ENCODE assay signal across 17 cellular contexts in genomic region chr15:36591534-36592411, GRCh38. TPM values are rescaled to one million over a fixed set of nuclear protein-coding genes. Genes with fewer than 3 reads are reported as not detected.
DNase-seq lines count a peak whose midpoint lies in the region; ATAC-seq and TF ChIP-seq lines count a peak whose summit lies in the region.
"Had no signal": no experiment of that assay in that cellular context is flagged by ENCODE, and none has a peak within 500 bp of the region (broad histone marks: within the 10 kb centered on the region; RNA-seq: fewer than 3 reads in every experiment).

No MANE protein-coding gene starts in this region.

- DNase-seq in cardiac muscle cell (ENCODE audit: low read depth in 1 of 2, low spot score in 1 of 2) (peak in 1 of 2 donors; percentile 29), Right ventricle myocardium superior (no peak), RPMI7951 (ENCODE audit: low read depth) (peak; percentile 53), epithelial cell of prostate (ENCODE audit: low read depth, low spot score) (no peak), uterus (peak; percentile 30 to 33), GM19240 (ENCODE audit: insufficient read length, low spot score) (no peak), lower leg skin (ENCODE audit: low spot score in 2 of 2) (no peak)
- DNase-seq: activated B cell treated with CpG ODN at 0.5 μM for 24 hours; endodermal cell; hippocampal formation; NCI-H1092; NCI-H524; SIG-M5; stimulated activated CD4-positive, alpha-beta T cell treated with anti-CD3 and anti-CD28 coated beads, Interleukin-12 subunit alpha, Interleukin-12 subunit beta, amount 100 ng/mL, for 4 hours; trophoblast cell had no signal

- no peak for TF ChIP-seq CTCF in cardiac muscle cell (IDR thresholded peaks at IDR 0.05; ENCODE audit: low read depth, low read length)
- TF ChIP-seq CTCF in uterus (IDR thresholded peaks at IDR 0.05) = no peak
- TF ChIP-seq CTCF in lower leg skin (IDR thresholded peaks at IDR 0.05) = no peak

- ATAC-seq in Right ventricle myocardium superior (ENCODE audit: poor library complexity) (no peak), HG03280 (IDR thresholded peaks at IDR 0.05; ENCODE audit: unreplicated experiment) (no peak)

- H3K9me3 ChIP-seq in cardiac muscle cell (ENCODE audit: low read depth) (no peaks in the 10 kb centered on the region), uterus (no peaks in the 10 kb centered on the region)
- H3K9me3 ChIP-seq: neutrophil had no signal

- intact Hi-C loops in Right ventricle myocardium superior (cut with DNase I) (no loop called here), uterus (cut with DNase I; ENCODE audit: low total_unique reads) (no loop called here), lower leg skin (cut with DNase I; ENCODE audit: low total_unique reads) (no loop called here)

- 45 to 56% methylated on average over 4 of the region's 4 CpGs for WGBS in lower leg skin, 2 donors

- H3K27ac ChIP-seq in cardiac muscle cell (peak overlapping the region; percentile 84), epithelial cell of prostate (peak overlapping the region; percentile 61), uterus (peak overlapping the region; percentile 9 to 36)
- H3K27ac ChIP-seq: neutrophil had no signal

- H3K27me3 ChIP-seq in cardiac muscle cell (no peaks in the 10 kb centered on the region), uterus (no peaks in the 10 kb centered on the region)
- H3K27me3 ChIP-seq: neutrophil had no signal

- no peak for TF ChIP-seq POLR2A in uterus (IDR thresholded peaks at IDR 0.05)
- TF ChIP-seq POLR2A in lower leg skin (IDR thresholded peaks at IDR 0.05) = no peak

- H3K4me3 ChIP-seq in cardiac muscle cell = no peak overlapping the region
- H3K4me3 ChIP-seq in uterus = no peak overlapping the region
- no peak overlapping the region for H3K4me3 ChIP-seq in lower leg skin (ENCODE audit: low read depth, poor library complexity, severe bottlenecking)

- H3K4me1 ChIP-seq in cardiac muscle cell (ENCODE audit: low read depth) (peaks cover 59% of the 10 kb centered on the region), uterus (peaks cover 0 to 6% of the 10 kb centered on the region in 2 donors)

- H3K36me3 ChIP-seq in cardiac muscle cell = no peaks in the 10 kb centered on the region
- H3K36me3 ChIP-seq in uterus = no peaks in the 10 kb centered on the region
- H3K36me3 ChIP-seq: neutrophil had no signal

RNA-seq across cellular contexts. Expression of gene CDIN1, which starts 12.3 kb away (rescaled TPM):
- total RNA-seq in cardiac muscle cell (47.5 and 77.3 TPM in 2 replicates), Right ventricle myocardium superior (187 TPM), uterus (10 to 100 TPM; 10.2 to 49.1 (median 25.2) TPM), lower leg skin (10 to 100 TPM; 10.2 to 28.0 (median 23.6) TPM)
- 71.5 and 154 TPM in 2 replicates for polyA plus RNA-seq in cardiac muscle cell
- total RNA-seq in RPMI7951 (2014; rRNA removed; shearing (Covaris generic)) = 15.0 and 22.1 TPM in 2 replicates

Comparison
In these comparisons a context has a peak if more than half of its experiments do, and no peak if none do; other contexts are left out.
1. DNase-seq: peak in RPMI7951 (single experiment) and uterus (2 of 2); none in Right ventricle myocardium superior (single experiment), epithelial cell of prostate (single experiment), GM19240 (single experiment) and lower leg skin (0 of 2).
2. H3K27ac ChIP-seq: peak in every context shown above with its lines; median percentile 84 in cardiac muscle cell; 61 in epithelial cell of prostate; 22 in uterus.